In genomic region chr10:88270871-88271713, GRCh38 we compare ENCODE assay signal across 8 cellular contexts.
A peak's percentile ranks its signal among the peaks of the same experiment; 100 is the strongest.
DNase-seq lines count a peak whose midpoint lies in the region; ATAC-seq and TF ChIP-seq lines count a peak whose summit lies in the region.

No MANE protein-coding gene starts in this region.

- no peak overlapping the region for H3K27ac ChIP-seq in A673 (ENCODE audit: low read depth, low read length, poor library complexity, severe bottlenecking)

- H3K27ac Mint-ChIP-seq in IgD-negative memory B cell, result peak overlapping the region in 2 of 3 donors; percentile 13 to 54

- no peak overlapping the region for H3K4me3 ChIP-seq in A673 (ENCODE audit: low read depth, low read length, poor library complexity, severe bottlenecking)

- CTCF ChIA-PET in A673 (lab: Charles Lee), result no interaction called here

- H3K9me3 ChIP-seq in A673 (ENCODE audit: low read depth, low read length, poor library complexity, severe bottlenecking), result no peaks in the 10 kb centered on the region

- intact Hi-C loops in A673 (cut with micrococcal nuclease; ENCODE audit: unreplicated experiment), result no loop called here

- peak; percentile 82 for ATAC-seq in GM21526 (IDR thresholded peaks at IDR 0.05; ENCODE audit: low FRiP score, unreplicated experiment)

- DNase-seq in GM10266 (ENCODE audit: extremely low spot score), result peak; percentile 51
- peak; percentile 4 for DNase-seq in activated T-helper 1 cell treated with Interleukin-2 at 50 U/mL for 16 hours (ENCODE audit: low read depth)
- DNase-seq in kidney tubule cell (ENCODE audit: low spot score), result peak; percentile 67
- DNase-seq in SHP77 (lab: John Stamatoyannopoulos, UW), result no peak
- DNase-seq in OCI-M1 (lab: John Stamatoyannopoulos, UW), result no peak
- no peak for DNase-seq in A673 (ENCODE audit: low spot score)

- H3K4me1 Mint-ChIP-seq in IgD-negative memory B cell, result peaks cover 20 to 33% (median 22%) of the 10 kb centered on the region in 3 donors

- H3K9me3 Mint-ChIP-seq in IgD-negative memory B cell, result no peaks in the 10 kb centered on the region

- H3K36me3 Mint-ChIP-seq in IgD-negative memory B cell, result no peaks in the 10 kb centered on the region

- no peak for TF ChIP-seq CTCF in GM10266 (IDR thresholded peaks at IDR 0.05; ENCODE audit: control insufficient read depth, insufficient read depth, low read depth, missing control alignments)
- no peak for TF ChIP-seq CTCF in A673 (conservative IDR thresholded peaks at IDR 0.05; ENCODE audit: low read depth, low read length)

- POLR2A ChIA-PET in A673 (lab: Charles Lee; ENCODE audit: low non-redundant PET), result no interaction called here

- no peaks in the 10 kb centered on the region for H3K4me1 ChIP-seq in A673 (ENCODE audit: insufficient read depth, low read length, poor library complexity, severe bottlenecking)

- H3K36me3 ChIP-seq in A673 (ENCODE audit: insufficient read depth, low read length, poor library complexity, severe bottlenecking), result no peaks in the 10 kb centered on the region

- H3K4me3 Mint-ChIP-seq in IgD-negative memory B cell, result peak overlapping the region in 3 of 4 donors; percentile 21 to 78 (median 75)

- no peaks in the 10 kb centered on the region for H3K27me3 ChIP-seq in A673 (replicated peaks; ENCODE audit: insufficient read depth, low read depth, low read length, poor library complexity)

- BruUV-seq in A673 (replicated peaks; lab: Mats Ljungman, UMichigan), result no TSS peak

- no peaks in the 10 kb centered on the region for H3K27me3 Mint-ChIP-seq in IgD-negative memory B cell

Comparison
In these comparisons a context has a peak if more than half of its experiments do, and no peak if none do; other contexts are left out.
1. DNase-seq: peak in GM10266 (single experiment), activated T-helper 1 cell treated with Interleukin-2 at 50 U/mL for 16 hours (single experiment) and kidney tubule cell (single experiment); none in SHP77 (0 of 2), OCI-M1 (single experiment) and A673 (single experiment).